1 cellular context compared by ENCODE assay signal in genomic region chr2:96553176-96553956, GRCh38.
TF ChIP-seq lines count a peak whose summit lies in the region.

No MANE protein-coding gene starts in this region.

TF ChIP-seq in SK-N-SH, 30 proteins besides CTCF, POLR2A, EP300 and RAD21 (continued from another document):
- TF ChIP-seq ZBTB33 (IDR thresholded peaks at IDR 0.05; ENCODE audit: borderline replicate concordance, low read depth): no peak
